ENCODE assay signal across 8 cellular contexts in genomic region chr1:40690919-40691537, GRCh38. TPM values are rescaled to one million over a fixed set of nuclear protein-coding genes. Genes with fewer than 3 reads are reported as not detected.
DNase-seq lines count a peak whose midpoint lies in the region; TF ChIP-seq lines count a peak whose summit lies in the region.

No MANE protein-coding gene starts in this region.

- peaks cover 1 to 4% (median 2%) of the 10 kb centered on the region in 3 donors for H3K9me3 Mint-ChIP-seq in IgD-negative memory B cell

- no peak for DNase-seq in A673 (ENCODE audit: low spot score)
- peak; percentile 42 for DNase-seq in cerebellar cortex (ENCODE audit: low spot score)
- no peak for DNase-seq in occipital lobe (lab: John Stamatoyannopoulos, UW)
- DNase-seq in activated CD4-positive, CD25-positive, alpha-beta regulatory T cell treated with anti-CD3 and anti-CD28 coated beads, Interleukin-2, amount 50 U/mL, for 72 hours: no peak
- DNase-seq in ACHN: no peak
- DNase-seq in midbrain (lab: John Stamatoyannopoulos, UW): no peak

- H3K4me3 Mint-ChIP-seq in IgD-negative memory B cell: peak overlapping the region; percentile 93 to 99 (median 96)

- H3K27me3 Mint-ChIP-seq in IgD-negative memory B cell: no peaks in the 10 kb centered on the region

- peaks cover 42 to 62% (median 52%) of the 10 kb centered on the region in 3 donors for H3K4me1 Mint-ChIP-seq in IgD-negative memory B cell

- intact Hi-C loops in A673 (cut with micrococcal nuclease; ENCODE audit: unreplicated experiment): no loop called here

- H3K9ac ChIP-seq in mucosa of stomach (ENCODE audit: low read length): peak overlapping the region; percentile 94

- H3K27me3 ChIP-seq in A673 (replicated peaks; ENCODE audit: insufficient read depth, low read depth, low read length, poor library complexity): no peaks in the 10 kb centered on the region
- H3K27me3 ChIP-seq in mucosa of stomach (ENCODE audit: control insufficient read depth, insufficient read depth, low read length): no peaks in the 10 kb centered on the region

- H3K4me1 ChIP-seq in A673 (ENCODE audit: insufficient read depth, low read length, poor library complexity, severe bottlenecking): peaks cover 24% of the 10 kb centered on the region
- peaks cover 28% of the 10 kb centered on the region for H3K4me1 ChIP-seq in mucosa of stomach (ENCODE audit: control insufficient read depth, insufficient read depth, low read length)

- H3K36me3 ChIP-seq in A673 (ENCODE audit: insufficient read depth, low read length, poor library complexity, severe bottlenecking) (peaks cover 5% of the 10 kb centered on the region), mucosa of stomach (ENCODE audit: control insufficient read depth, insufficient read depth, low read length) (no peaks in the 10 kb centered on the region)

- H3K27ac ChIP-seq in A673 (ENCODE audit: low read depth, low read length, poor library complexity, severe bottlenecking): peak overlapping the region; percentile 100

- BruUV-seq in A673 (replicated peaks; lab: Mats Ljungman, UMichigan): TSS peak; percentile 69

- in situ Hi-C loops in ACHN (cut with HindIII; ENCODE audit: low pct_ligation_motif_present, low pct_unique_long_range_greater_than_20kb, low sequenced_read_pairs): no loop called here

- CTCF ChIA-PET in A673 (lab: Charles Lee): interaction anchor here (0.7 to 1.4 kb wide), 3 partner anchors 22 to 262 kb away, joined by 3 to 4 read pairs (median 3); no protein-coding TSS in a partner anchor

- no peak for TF ChIP-seq CTCF in A673 (conservative IDR thresholded peaks at IDR 0.05; ENCODE audit: low read depth, low read length)

- peak overlapping the region; percentile 73 for H3K4me3 ChIP-seq in A673 (ENCODE audit: low read depth, low read length, poor library complexity, severe bottlenecking)
- H3K4me3 ChIP-seq in mucosa of stomach (ENCODE audit: low read length): peak overlapping the region; percentile 86

- H3K9me3 ChIP-seq in A673 (ENCODE audit: low read depth, low read length, poor library complexity, severe bottlenecking) (no peaks in the 10 kb centered on the region), mucosa of stomach (ENCODE audit: control insufficient read depth, low read length) (no peaks in the 10 kb centered on the region)

- POLR2A ChIA-PET in A673 (lab: Charles Lee; ENCODE audit: low non-redundant PET): interaction anchor here (0.6 to 1.0 kb wide), 5 partner anchors 10 to 1787 kb away, joined by 3 to 4 read pairs (median 3); no protein-coding TSS in a partner anchor

- peaks cover 6% of the 10 kb centered on the region for H3K36me3 Mint-ChIP-seq in IgD-negative memory B cell

- peak overlapping the region; percentile 100 for H3K27ac Mint-ChIP-seq in IgD-negative memory B cell

RNA-seq across cellular contexts. Expression of gene NFYC, which starts 0.5 kb away (rescaled TPM):
- 81.9 and 83.0 TPM in 2 replicates for total RNA-seq in A673 (2021)
- polyA plus RNA-seq in IgD-negative memory B cell: 74.3 TPM
- total RNA-seq in occipital lobe: 34.6 TPM

RNA-seq across cellular contexts. Expression of gene RIMS3, which starts 25.5 kb away (rescaled TPM):
- total RNA-seq in A673 (2021) (9.9 and 21.5 TPM in 2 replicates), occipital lobe (24.6 TPM)
- 2.2 TPM for polyA plus RNA-seq in IgD-negative memory B cell
